ENCODE assay signal across 15 cellular contexts in genomic region chr9:131045300-131046092, GRCh38. TPM values are rescaled to one million over a fixed set of nuclear protein-coding genes. Genes with fewer than 3 reads are reported as not detected.
A peak's percentile ranks its signal among the peaks of the same experiment; 100 is the strongest.
DNase-seq lines count a peak whose midpoint lies in the region; ATAC-seq, FAIRE-seq and TF ChIP-seq lines count a peak whose summit lies in the region.
"Had no signal": no experiment of that assay in that cellular context is flagged by ENCODE, and none has a peak within 500 bp of the region (broad histone marks: within the 10 kb centered on the region; RNA-seq: fewer than 3 reads in every experiment).

No MANE protein-coding gene starts in this region.

- no peaks in the 10 kb centered on the region for H4K20me1 ChIP-seq in endothelial cell of umbilical vein (replicated peaks; ENCODE audit: control insufficient read depth, extremely low read depth, insufficient read depth, low read length)

- intact Hi-C loops in endothelial cell of umbilical vein (cut with micrococcal nuclease), result loop anchor here (1.0 to 5.0 kb wide), 6 partner anchors 37 to 348 kb away; partner anchors contain the start of gene LAMC3

- no peak overlapping the region for H3K27ac Mint-ChIP-seq in activated CD8-positive, alpha-beta memory T cell treated with anti-CD3 and anti-CD28 coated beads, Interleukin-2, amount 10 ng/mL, durations not matched to agents 7 days and 5 days
- no peak overlapping the region for H3K27ac Mint-ChIP-seq in activated CD4-positive, alpha-beta memory T cell treated with anti-CD3 and anti-CD28 coated beads, Interleukin-2, amount 10 ng/mL, durations not matched to agents 7 days and 5 days
- peak overlapping the region in 1 of 2 donors; percentile 20 for H3K27ac Mint-ChIP-seq in stimulated activated naive CD8-positive, alpha-beta T cell treated with anti-CD3 and anti-CD28 coated beads, Interleukin-15, amount 100 ng/mL, for 72 hours
- H3K27ac Mint-ChIP-seq: nephron had no signal

- WGBS in tibial nerve, 2 donors, result 74 to 78% methylated on average over 15 to 16 of the region's 16 CpGs

- H3K9me3 Mint-ChIP-seq in activated CD8-positive, alpha-beta memory T cell treated with anti-CD3 and anti-CD28 coated beads, Interleukin-2, amount 10 ng/mL, durations not matched to agents 7 days and 5 days (ENCODE audit: low read depth), result no peaks in the 10 kb centered on the region
- H3K9me3 Mint-ChIP-seq in activated CD4-positive, alpha-beta memory T cell treated with anti-CD3 and anti-CD28 coated beads, Interleukin-2, amount 10 ng/mL, durations not matched to agents 7 days and 5 days, result no peaks in the 10 kb centered on the region
- no peaks in the 10 kb centered on the region for H3K9me3 Mint-ChIP-seq in stimulated activated naive CD8-positive, alpha-beta T cell treated with anti-CD3 and anti-CD28 coated beads, Interleukin-15, amount 100 ng/mL, for 72 hours

- TF ChIP-seq EP300 in tibial nerve (IDR thresholded peaks at IDR 0.05), result no peak

- CTCF ChIA-PET in activated CD8-positive, alpha-beta memory T cell treated with anti-CD3 and anti-CD28 coated beads, Interleukin-2, amount 10 ng/mL, durations not matched to agents 7 days and 5 days (lab: Charles Lee), result interaction anchor here (0.6 to 4.9 kb wide), 19 partner anchors 12 to 1917 kb away, joined by 3 to 44 read pairs (median 5); no protein-coding TSS in a partner anchor
- CTCF ChIA-PET in activated CD4-positive, alpha-beta memory T cell treated with anti-CD3 and anti-CD28 coated beads, Interleukin-2, amount 10 ng/mL, durations not matched to agents 7 days and 5 days (lab: Charles Lee), result interaction anchor here (0.6 to 3.5 kb wide), 18 partner anchors 8 to 957 kb away, joined by 3 to 44 read pairs (median 5); no protein-coding TSS in a partner anchor
- CTCF ChIA-PET in endothelial cell of umbilical vein (lab: Charles Lee), result interaction anchor here (0.6 to 8.5 kb wide), 26 partner anchors 8 to 345 kb away, joined by 3 to 133 read pairs (median 13); partner anchors contain the start of gene LAMC3

- H3K4me1 ChIP-seq in endothelial cell of umbilical vein (ENCODE audit: control insufficient read depth, extremely low read depth, insufficient read depth, low read length) (no peaks in the 10 kb centered on the region), tibial nerve (peaks cover 0 to 5% (median 0%) of the 10 kb centered on the region in 4 donors)
- H3K4me1 ChIP-seq: colonic mucosa had no signal

- no peak for ATAC-seq in activated CD8-positive, alpha-beta memory T cell treated with anti-CD3 and anti-CD28 coated beads, Interleukin-2, amount 10 ng/mL, durations not matched to agents 7 days and 5 days
- ATAC-seq in stimulated activated naive CD8-positive, alpha-beta T cell treated with anti-CD3 and anti-CD28 coated beads, Interleukin-15, amount 100 ng/mL, for 72 hours, result peak; percentile 42
- ATAC-seq in left lobe of liver, result no peak
- ATAC-seq: PC-3 had no signal

- TF ChIP-seq POLR2A in endothelial cell of umbilical vein (IDR thresholded peaks at IDR 0.05; ENCODE audit: low read depth, low read length) (no peak), tibial nerve (IDR thresholded peaks at IDR 0.05) (no peak)

- no peak for TF ChIP-seq CTCF in endothelial cell of umbilical vein (IDR thresholded peaks at IDR 0.05; ENCODE audit: extremely low read depth in 1 of 2, insufficient read depth in 1 of 2, low read depth in 1 of 2, low read length in 2 of 2)
- no peak for TF ChIP-seq CTCF in tibial nerve (IDR thresholded peaks at IDR 0.05)

- in situ Hi-C loops in KBM-7 (cut with MboI; ENCODE audit: low pct_unique_long_range_greater_than_20kb, low sequenced_read_pairs), result no loop called here

- dilution Hi-C loops in endothelial cell of umbilical vein (cut with MboI; ENCODE audit: extremely low pct_ligation_motif_present, low sequenced_read_pairs), result no loop called here

- H3K27me3 ChIP-seq in endothelial cell of umbilical vein (ENCODE audit: control insufficient read depth in 2 of 2, insufficient read depth in 2 of 2, low read length in 2 of 2) (no peaks in the 10 kb centered on the region), tibial nerve (no peaks in the 10 kb centered on the region)
- H3K27me3 ChIP-seq: colonic mucosa had no signal

- no peak overlapping the region for H3K4me2 ChIP-seq in endothelial cell of umbilical vein (ENCODE audit: insufficient read depth, low read length)
- H3K4me2 ChIP-seq: smooth muscle cell had no signal

- H3K27ac ChIP-seq in endothelial cell of umbilical vein (ENCODE audit: insufficient read depth, low read depth, low read length) (no peak overlapping the region), tibial nerve (no peak overlapping the region)
- H3K27ac ChIP-seq: colonic mucosa had no signal

- H3K4me3 Mint-ChIP-seq in activated CD8-positive, alpha-beta memory T cell treated with anti-CD3 and anti-CD28 coated beads, Interleukin-2, amount 10 ng/mL, durations not matched to agents 7 days and 5 days, result no peak overlapping the region
- no peak overlapping the region for H3K4me3 Mint-ChIP-seq in activated CD4-positive, alpha-beta memory T cell treated with anti-CD3 and anti-CD28 coated beads, Interleukin-2, amount 10 ng/mL, durations not matched to agents 7 days and 5 days
- H3K4me3 Mint-ChIP-seq in stimulated activated naive CD8-positive, alpha-beta T cell treated with anti-CD3 and anti-CD28 coated beads, Interleukin-15, amount 100 ng/mL, for 72 hours, result peak overlapping the region in 1 of 2 donors; percentile 6
- H3K4me3 Mint-ChIP-seq: nephron had no signal

- H3K27me3 Mint-ChIP-seq in activated CD8-positive, alpha-beta memory T cell treated with anti-CD3 and anti-CD28 coated beads, Interleukin-2, amount 10 ng/mL, durations not matched to agents 7 days and 5 days, result peaks cover 2% of the 10 kb centered on the region
- peaks cover 3% of the 10 kb centered on the region for H3K27me3 Mint-ChIP-seq in activated CD4-positive, alpha-beta memory T cell treated with anti-CD3 and anti-CD28 coated beads, Interleukin-2, amount 10 ng/mL, durations not matched to agents 7 days and 5 days
- H3K27me3 Mint-ChIP-seq in stimulated activated naive CD8-positive, alpha-beta T cell treated with anti-CD3 and anti-CD28 coated beads, Interleukin-15, amount 100 ng/mL, for 72 hours, result peaks cover 7% of the 10 kb centered on the region

- H3K9me3 ChIP-seq in endothelial cell of umbilical vein (replicated peaks; ENCODE audit: control insufficient read depth, insufficient read depth, low read length) (no peaks in the 10 kb centered on the region), tibial nerve (no peaks in the 10 kb centered on the region)
- H3K9me3 ChIP-seq: colonic mucosa had no signal

- no peaks in the 10 kb centered on the region for H3K9me1 ChIP-seq in endothelial cell of umbilical vein (replicated peaks; ENCODE audit: control insufficient read depth, extremely low read depth, insufficient read depth, low read length)

- no TSS peak for BruUV-seq in endothelial cell of umbilical vein (replicated peaks; lab: Mats Ljungman, UMichigan)

- H3K4me1 Mint-ChIP-seq in activated CD8-positive, alpha-beta memory T cell treated with anti-CD3 and anti-CD28 coated beads, Interleukin-2, amount 10 ng/mL, durations not matched to agents 7 days and 5 days, result peaks cover 2% of the 10 kb centered on the region
- peaks cover 5% of the 10 kb centered on the region for H3K4me1 Mint-ChIP-seq in activated CD4-positive, alpha-beta memory T cell treated with anti-CD3 and anti-CD28 coated beads, Interleukin-2, amount 10 ng/mL, durations not matched to agents 7 days and 5 days
- peaks cover 14% of the 10 kb centered on the region for H3K4me1 Mint-ChIP-seq in stimulated activated naive CD8-positive, alpha-beta T cell treated with anti-CD3 and anti-CD28 coated beads, Interleukin-15, amount 100 ng/mL, for 72 hours
- H3K4me1 Mint-ChIP-seq: nephron had no signal

- H3K36me3 ChIP-seq in endothelial cell of umbilical vein (ENCODE audit: control insufficient read depth in 2 of 2, extremely low read depth in 1 of 2, insufficient read depth in 2 of 2, low read length in 2 of 2), result no peaks in the 10 kb centered on the region
- H3K36me3 ChIP-seq in tibial nerve, result no peaks in the 10 kb centered on the region
- H3K36me3 ChIP-seq: colonic mucosa had no signal

- no peak overlapping the region for H3K4me3 ChIP-seq in endothelial cell of umbilical vein (replicated peaks in 1 of 3; ENCODE audit: insufficient read depth in 1 of 3, low read depth in 1 of 3, low read length in 3 of 3)
- H3K4me3 ChIP-seq in tibial nerve, result no peak overlapping the region
- H3K4me3 ChIP-seq: colonic mucosa, smooth muscle cell had no signal

- no peak overlapping the region for H3K9ac ChIP-seq in endothelial cell of umbilical vein (replicated peaks; ENCODE audit: extremely low read depth, insufficient read depth, low read length)

- peak; percentile 60 for DNase-seq in activated CD8-positive, alpha-beta memory T cell treated with anti-CD3 and anti-CD28 coated beads, Interleukin-2, amount 50 U/mL, for 48 hours
- no peak for DNase-seq in activated CD8-positive, alpha-beta memory T cell treated with anti-CD3 and anti-CD28 coated beads, Interleukin-2, amount 10 ng/mL, durations not matched to agents 7 days and 5 days
- DNase-seq in activated CD4-positive, alpha-beta memory T cell treated with anti-CD3 and anti-CD28 coated beads, Interleukin-2, amount 10 ng/mL, durations not matched to agents 7 days and 5 days, result peak; percentile 24
- DNase-seq in endothelial cell of umbilical vein (ENCODE audit: low read depth, low spot score) (peak; percentile 21), left lobe of liver (ENCODE audit: low spot score) (no peak), tibial nerve (ENCODE audit: low spot score in 2 of 2) (no peak), KBM-7 (no peak)
- peak; percentile 17 to 29 for DNase-seq in stimulated activated naive CD8-positive, alpha-beta T cell treated with anti-CD3 and anti-CD28 coated beads, Interleukin-15, amount 100 ng/mL, for 72 hours
- DNase-seq: activated gamma-delta T cell treated with Interleukin-2 at 50 U/mL for 16 hours, colonic mucosa, kidney glomerular epithelial cell, NCI-H2107 had no signal

- POLR2A ChIA-PET in activated CD4-positive, alpha-beta memory T cell treated with anti-CD3 and anti-CD28 coated beads, Interleukin-2, amount 10 ng/mL, durations not matched to agents 7 days and 5 days (lab: Charles Lee), result no interaction called here
- POLR2A ChIA-PET in endothelial cell of umbilical vein (lab: Charles Lee), result interaction anchor here (0.6 kb wide), 2 partner anchors 12 to 177 kb away, joined by 3 read pairs; no protein-coding TSS in a partner anchor

- no peaks in the 10 kb centered on the region for H3K79me2 ChIP-seq in endothelial cell of umbilical vein (ENCODE audit: control insufficient read depth, insufficient read depth, low read length)

- no peak for FAIRE-seq in endothelial cell of umbilical vein (lab: Jason Lieb, UNC)

- H2AFZ ChIP-seq in endothelial cell of umbilical vein (ENCODE audit: low read depth, low read length), result no peak overlapping the region

- no peaks in the 10 kb centered on the region for H3K36me3 Mint-ChIP-seq in activated CD8-positive, alpha-beta memory T cell treated with anti-CD3 and anti-CD28 coated beads, Interleukin-2, amount 10 ng/mL, durations not matched to agents 7 days and 5 days
- H3K36me3 Mint-ChIP-seq in activated CD4-positive, alpha-beta memory T cell treated with anti-CD3 and anti-CD28 coated beads, Interleukin-2, amount 10 ng/mL, durations not matched to agents 7 days and 5 days (ENCODE audit: low read depth), result no peaks in the 10 kb centered on the region

RNA-seq across cellular contexts. Expression of gene LAMC3, which starts 36.5 kb away (rescaled TPM):
- total RNA-seq in activated CD8-positive, alpha-beta memory T cell treated with anti-CD3 and anti-CD28 coated beads, Interleukin-2, amount 10 ng/mL, durations not matched to agents 7 days and 5 days, result under 1 TPM in 1 of 2 experiments, not detected in 1; 0.06 TPM
- total RNA-seq in activated CD4-positive, alpha-beta memory T cell treated with anti-CD3 and anti-CD28 coated beads, Interleukin-2, amount 10 ng/mL, durations not matched to agents 7 days and 5 days, result not detected
- total RNA-seq in endothelial cell of umbilical vein (0.12 and 0.38 TPM in 2 replicates), left lobe of liver (7.1 TPM), tibial nerve (1 to 10 TPM in 1 of 4 donors, under 1 TPM in 1, not detected in 2; 0.21 to 1.6 TPM)
- 0.13 and 0.18 TPM in 2 replicates for polyA plus RNA-seq in endothelial cell of umbilical vein
- 0.07 and 0.08 TPM in 2 replicates for polyA plus RNA-seq in endothelial cell of umbilical vein (2011; cell fraction: cytosol; rRNA removed)
- 0.14 and 0.30 TPM in 2 replicates for polyA plus RNA-seq in endothelial cell of umbilical vein (2011; cell fraction: nucleus; rRNA removed)
- 0.05 and 0.11 TPM in 2 replicates for polyA plus RNA-seq in endothelial cell of umbilical vein (2012)
- 0.06 TPM in 1 of 2 replicates, not detected in the other for polyA minus RNA-seq in endothelial cell of umbilical vein
- polyA minus RNA-seq in endothelial cell of umbilical vein (2011; cell fraction: cytosol; rRNA and poly(A)+ RNA removed), result 0.61 TPM
- 0.14 TPM in 1 of 2 replicates, not detected in the other for polyA minus RNA-seq in endothelial cell of umbilical vein (2011; cell fraction: nucleus; rRNA and poly(A)+ RNA removed)

RNA-seq across cellular contexts. Expression of gene AIF1L, which starts 50.8 kb away (rescaled TPM):
- total RNA-seq in activated CD8-positive, alpha-beta memory T cell treated with anti-CD3 and anti-CD28 coated beads, Interleukin-2, amount 10 ng/mL, durations not matched to agents 7 days and 5 days, result under 1 TPM; 0.12 to 0.23 TPM
- total RNA-seq in activated CD4-positive, alpha-beta memory T cell treated with anti-CD3 and anti-CD28 coated beads, Interleukin-2, amount 10 ng/mL, durations not matched to agents 7 days and 5 days, result under 1 TPM; 0.30 to 0.50 TPM
- total RNA-seq in endothelial cell of umbilical vein (35.3 and 39.7 TPM in 2 replicates), left lobe of liver (0.83 TPM), tibial nerve (10 to 100 TPM; 42.9 to 55.9 (median 50.0) TPM)
- 17.8 and 19.8 TPM in 2 replicates for polyA plus RNA-seq in endothelial cell of umbilical vein
- 14.0 and 20.0 TPM in 2 replicates for polyA plus RNA-seq in endothelial cell of umbilical vein (2011; cell fraction: cytosol; rRNA removed)
- 17.9 and 21.7 TPM in 2 replicates for polyA plus RNA-seq in endothelial cell of umbilical vein (2011; cell fraction: nucleus; rRNA removed)
- 2.1 and 2.9 TPM in 2 replicates for polyA plus RNA-seq in endothelial cell of umbilical vein (2012)
- 35.6 and 39.3 TPM in 2 replicates for polyA minus RNA-seq in endothelial cell of umbilical vein
- 7.6 TPM for polyA minus RNA-seq in endothelial cell of umbilical vein (2011; cell fraction: cytosol; rRNA and poly(A)+ RNA removed)
- 7.7 and 11.8 TPM in 2 replicates for polyA minus RNA-seq in endothelial cell of umbilical vein (2011; cell fraction: nucleus; rRNA and poly(A)+ RNA removed)

Comparison
In these comparisons a context has a peak if more than half of its experiments do, and no peak if none do; other contexts are left out.
1. DNase-seq: peak in activated CD8-positive, alpha-beta memory T cell treated with anti-CD3 and anti-CD28 coated beads, Interleukin-2, amount 50 U/mL, for 48 hours (single experiment), activated CD4-positive, alpha-beta memory T cell treated with anti-CD3 and anti-CD28 coated beads, Interleukin-2, amount 10 ng/mL, durations not matched to agents 7 days and 5 days (single experiment), endothelial cell of umbilical vein (single experiment) and stimulated activated naive CD8-positive, alpha-beta T cell treated with anti-CD3 and anti-CD28 coated beads, Interleukin-15, amount 100 ng/mL, for 72 hours (2 of 2); none in activated CD8-positive, alpha-beta memory T cell treated with anti-CD3 and anti-CD28 coated beads, Interleukin-2, amount 10 ng/mL, durations not matched to agents 7 days and 5 days (single experiment), left lobe of liver (single experiment), tibial nerve (0 of 2) and KBM-7 (single experiment).
2. RNA of gene AIF1L, which starts 50.8 kb away (total RNA-seq): 42.9 to 55.9 TPM in tibial nerve and 35.3 to 39.7 TPM in endothelial cell of umbilical vein; 0.83 TPM in left lobe of liver (single experiment), 0.30 to 0.50 TPM in activated CD4-positive, alpha-beta memory T cell treated with anti-CD3 and anti-CD28 coated beads, Interleukin-2, amount 10 ng/mL, durations not matched to agents 7 days and 5 days and 0.12 to 0.23 TPM in activated CD8-positive, alpha-beta memory T cell treated with anti-CD3 and anti-CD28 coated beads, Interleukin-2, amount 10 ng/mL, durations not matched to agents 7 days and 5 days; every median in the first group is over 10 times any median in the second.